ENCODE assay signal across 9 cellular contexts in the genomic region with DNA sequence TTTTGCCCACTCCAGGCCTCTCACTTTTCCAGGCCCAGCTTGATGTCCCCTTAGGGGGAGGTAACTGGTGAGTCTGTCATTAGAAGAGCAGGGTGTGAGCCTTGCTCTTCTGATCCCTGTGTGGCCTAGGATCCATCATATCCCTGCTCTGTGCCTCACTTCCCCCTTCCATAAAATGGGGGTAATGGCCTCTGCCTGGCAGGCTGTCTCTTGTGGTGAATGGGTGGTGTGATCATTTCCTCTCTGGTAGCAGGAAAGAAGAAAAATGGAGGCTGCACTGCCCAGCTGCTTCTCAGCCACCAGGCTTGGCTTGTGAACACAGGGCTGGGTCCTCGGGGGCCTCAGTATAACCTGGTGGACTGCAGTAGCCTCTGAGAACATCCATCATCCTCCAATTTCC. TPM values are rescaled to one million over a fixed set of nuclear protein-coding genes. Genes with fewer than 3 reads are reported as not detected.
DNase-seq lines count a peak whose midpoint lies in the region; ATAC-seq and TF ChIP-seq lines count a peak whose summit lies in the region.
"Had no signal": no experiment of that assay in that cellular context is flagged by ENCODE, and none has a peak within 500 bp of the region (broad histone marks: within the 10 kb centered on the region; RNA-seq: fewer than 3 reads in every experiment).

No MANE protein-coding gene starts in this region.

- TF ChIP-seq EP300 in suprapubic skin (IDR thresholded peaks at IDR 0.05), result no peak

- TF ChIP-seq POLR2A in suprapubic skin (IDR thresholded peaks at IDR 0.05), result no peak

- H2AFZ ChIP-seq in OCI-LY7 (ENCODE audit: low read length), result no peak overlapping the region

- 76% methylated on average over 1 of the region's 1 CpG for WGBS in liver
- 40% methylated on average over 1 of the region's 1 CpG for WGBS in suprapubic skin

- DNase-seq in suprapubic skin (ENCODE audit: low spot score in 2 of 2) (no peak), OCI-LY7 (ENCODE audit: low spot score) (no peak)
- DNase-seq in central memory CD4-positive, alpha-beta T cell, result no peak
- DNase-seq: NCI-H1105 had no signal

- no TSS peak for BruUV-seq in OCI-LY7 (replicated peaks; lab: Mats Ljungman, UMichigan)

- ATAC-seq in HG03045 (IDR thresholded peaks at IDR 0.05; ENCODE audit: unreplicated experiment) (peak; percentile 16), GM18520 (IDR thresholded peaks at IDR 0.05; ENCODE audit: unreplicated experiment) (no peak)

- peaks cover 0 to 14% (median 4%) of the 10 kb centered on the region in 4 donors for H3K4me1 ChIP-seq in liver (ENCODE audit: control insufficient read depth in 4 of 4, insufficient read depth in 4 of 4, low read length in 3 of 4)
- peaks cover 43% of the 10 kb centered on the region for H3K4me1 ChIP-seq in suprapubic skin
- H3K4me1 ChIP-seq in OCI-LY7 (ENCODE audit: insufficient read depth, low read length, poor library complexity, severe bottlenecking), result peaks cover 14% of the 10 kb centered on the region

- no peaks in the 10 kb centered on the region for H3K9me2 ChIP-seq in OCI-LY7 (ENCODE audit: insufficient read depth, low read length)

- H3K79me2 ChIP-seq in OCI-LY7 (ENCODE audit: insufficient read depth, low read depth, low read length), result no peaks in the 10 kb centered on the region

- no peaks in the 10 kb centered on the region for H3K9me3 ChIP-seq in liver (ENCODE audit: control insufficient read depth in 4 of 4, low read length in 3 of 4)
- H3K9me3 ChIP-seq in suprapubic skin, result no peaks in the 10 kb centered on the region
- H3K9me3 ChIP-seq in OCI-LY7 (ENCODE audit: low read length), result no peaks in the 10 kb centered on the region

- H3K27ac ChIP-seq in angular gyrus (ENCODE audit: low read depth, low read length) (peak overlapping the region; percentile 96), liver (ENCODE audit: low read depth in 1 of 2, low read length in 2 of 2) (peak overlapping the region; percentile 36 to 54), suprapubic skin (peak overlapping the region; percentile 5), OCI-LY7 (ENCODE audit: low read depth, low read length, poor library complexity, severe bottlenecking) (no peak overlapping the region)

- intact Hi-C loops in OCI-LY7 (cut with micrococcal nuclease; ENCODE audit: unreplicated experiment), result no loop called here

- H4K20me1 ChIP-seq in OCI-LY7 (ENCODE audit: insufficient read depth, low read length), result no peaks in the 10 kb centered on the region

- TF ChIP-seq CTCF in liver (IDR thresholded peaks at IDR 0.05; ENCODE audit: low read depth, low read length, missing input control) (no peak), suprapubic skin (IDR thresholded peaks at IDR 0.05) (no peak), OCI-LY7 (conservative IDR thresholded peaks at IDR 0.05; ENCODE audit: low read length) (no peak)

- H3K36me3 ChIP-seq in liver (ENCODE audit: control insufficient read depth in 4 of 4, insufficient read depth in 3 of 4, low read depth in 1 of 4, low read length in 3 of 4) (no peaks in the 10 kb centered on the region), suprapubic skin (no peaks in the 10 kb centered on the region), OCI-LY7 (ENCODE audit: insufficient read depth, low read length) (no peaks in the 10 kb centered on the region)

- H3K4me3 ChIP-seq in liver (ENCODE audit: low read depth in 1 of 3, low read length in 3 of 3), result no peak overlapping the region
- peak overlapping the region; percentile 63 for H3K4me3 ChIP-seq in suprapubic skin
- no peak overlapping the region for H3K4me3 ChIP-seq in OCI-LY7 (ENCODE audit: low read depth, low read length, poor library complexity, severe bottlenecking)

- no peak for TF ChIP-seq RAD21 in liver (IDR thresholded peaks at IDR 0.05)

- H3K27me3 ChIP-seq in liver (ENCODE audit: control insufficient read depth in 4 of 4, insufficient read depth in 4 of 4, low read length in 3 of 4), result no peaks in the 10 kb centered on the region
- no peaks in the 10 kb centered on the region for H3K27me3 ChIP-seq in suprapubic skin

- CTCF ChIA-PET in OCI-LY7 (lab: Charles Lee; ENCODE audit: unreplicated experiment), result no interaction called here

- no peak overlapping the region for H3K4me2 ChIP-seq in OCI-LY7 (ENCODE audit: low read length)

- POLR2A ChIA-PET in OCI-LY7 (lab: Charles Lee), result no interaction called here

- no peak overlapping the region for H3K9ac ChIP-seq in liver (ENCODE audit: low read depth in 1 of 2, low read length in 2 of 2)

TF ChIP-seq in liver, 16 proteins besides CTCF, POLR2A, EP300 and RAD21:
- TF ChIP-seq TAF1 (conservative IDR thresholded peaks at IDR 0.05) (no peak), ZBTB33 (IDR thresholded peaks at IDR 0.05) (no peak), FOXA1 (IDR thresholded peaks at IDR 0.05) (no peak), HNF4G (IDR thresholded peaks at IDR 0.05) (no peak), EGR1 (IDR thresholded peaks at IDR 0.05; ENCODE audit: low read depth in 2 of 2) (no peak), GABPA (IDR thresholded peaks at IDR 0.05 in 1 of 2, conservative IDR thresholded peaks at IDR 0.05 in 1 of 2) (no peak), JUND (IDR thresholded peaks at IDR 0.05) (no peak), RXRA (IDR thresholded peaks at IDR 0.05) (no peak), NR2F2 (IDR thresholded peaks at IDR 0.05) (no peak), HNF4A (conservative IDR thresholded peaks at IDR 0.05) (no peak), FOXA2 (IDR thresholded peaks at IDR 0.05) (no peak), SP1 (IDR thresholded peaks at IDR 0.05) (no peak), YY1 (IDR thresholded peaks at IDR 0.05) (no peak)
- TF ChIP-seq, protein P1, sequence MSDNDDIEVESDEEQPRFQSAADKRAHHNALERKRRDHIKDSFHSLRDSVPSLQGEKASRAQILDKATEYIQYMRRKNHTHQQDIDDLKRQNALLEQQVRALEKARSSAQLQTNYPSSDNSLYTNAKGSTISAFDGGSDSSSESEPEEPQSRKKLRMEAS (IDR thresholded peaks at IDR 0.05), result no peak
- TF ChIP-seq, protein P2, sequence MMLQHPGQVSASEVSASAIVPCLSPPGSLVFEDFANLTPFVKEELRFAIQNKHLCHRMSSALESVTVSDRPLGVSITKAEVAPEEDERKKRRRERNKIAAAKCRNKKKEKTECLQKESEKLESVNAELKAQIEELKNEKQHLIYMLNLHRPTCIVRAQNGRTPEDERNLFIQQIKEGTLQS (IDR thresholded peaks at IDR 0.05), result no peak
- TF ChIP-seq, protein P3, sequence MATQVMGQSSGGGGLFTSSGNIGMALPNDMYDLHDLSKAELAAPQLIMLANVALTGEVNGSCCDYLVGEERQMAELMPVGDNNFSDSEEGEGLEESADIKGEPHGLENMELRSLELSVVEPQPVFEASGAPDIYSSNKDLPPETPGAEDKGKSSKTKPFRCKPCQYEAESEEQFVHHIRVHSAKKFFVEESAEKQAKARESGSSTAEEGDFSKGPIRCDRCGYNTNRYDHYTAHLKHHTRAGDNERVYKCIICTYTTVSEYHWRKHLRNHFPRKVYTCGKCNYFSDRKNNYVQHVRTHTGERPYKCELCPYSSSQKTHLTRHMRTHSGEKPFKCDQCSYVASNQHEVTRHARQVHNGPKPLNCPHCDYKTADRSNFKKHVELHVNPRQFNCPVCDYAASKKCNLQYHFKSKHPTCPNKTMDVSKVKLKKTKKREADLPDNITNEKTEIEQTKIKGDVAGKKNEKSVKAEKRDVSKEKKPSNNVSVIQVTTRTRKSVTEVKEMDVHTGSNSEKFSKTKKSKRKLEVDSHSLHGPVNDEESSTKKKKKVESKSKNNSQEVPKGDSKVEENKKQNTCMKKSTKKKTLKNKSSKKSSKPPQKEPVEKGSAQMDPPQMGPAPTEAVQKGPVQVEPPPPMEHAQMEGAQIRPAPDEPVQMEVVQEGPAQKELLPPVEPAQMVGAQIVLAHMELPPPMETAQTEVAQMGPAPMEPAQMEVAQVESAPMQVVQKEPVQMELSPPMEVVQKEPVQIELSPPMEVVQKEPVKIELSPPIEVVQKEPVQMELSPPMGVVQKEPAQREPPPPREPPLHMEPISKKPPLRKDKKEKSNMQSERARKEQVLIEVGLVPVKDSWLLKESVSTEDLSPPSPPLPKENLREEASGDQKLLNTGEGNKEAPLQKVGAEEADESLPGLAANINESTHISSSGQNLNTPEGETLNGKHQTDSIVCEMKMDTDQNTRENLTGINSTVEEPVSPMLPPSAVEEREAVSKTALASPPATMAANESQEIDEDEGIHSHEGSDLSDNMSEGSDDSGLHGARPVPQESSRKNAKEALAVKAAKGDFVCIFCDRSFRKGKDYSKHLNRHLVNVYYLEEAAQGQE (IDR thresholded peaks at IDR 0.05), result no peak
TF ChIP-seq in liver: peak in this region for 0.

RNA-seq across cellular contexts. Expression of gene ARHGEF17, which starts 5.6 kb away (rescaled TPM):
- total RNA-seq in liver, result 10 to 100 TPM in 1 of 2 donors, 1 to 10 TPM in 1; 7.7 to 12.6 TPM
- 1 to 10 TPM; 2.6 to 3.8 TPM for polyA plus RNA-seq in liver
- total RNA-seq in suprapubic skin, result 10 to 100 TPM in 2 of 4 donors, 1 to 10 TPM in 2; 8.3 to 25.0 (median 9.7) TPM
- total RNA-seq in OCI-LY7 (2014; rRNA removed; shearing (Covaris generic)), result 0.19 and 0.21 TPM in 2 replicates
- total RNA-seq in OCI-LY7 (2022), result 0.57 and 1.4 TPM in 2 replicates
- total RNA-seq: T-helper 1 cell treated with Interleukin-12 subunit alpha and Interleukin-12 subunit beta and Interleukin-4 antibody, amounts not matched to agents 30 ng/mL and 1 ng/mL, for 36 hours had no signal

RNA-seq across cellular contexts. Expression of gene P2RY6, which starts 41.5 kb away (rescaled TPM):
- total RNA-seq in liver (under 1 TPM; 0.59 to 0.98 TPM), suprapubic skin (under 1 TPM in 3 of 4 donors, not detected in 1; 0.38 to 0.89 (median 0.38) TPM), OCI-LY7 (2022) (not detected in 2 replicates)
- polyA plus RNA-seq in liver, result 1 to 10 TPM in 1 of 2 donors, under 1 TPM in 1; 0.21 to 1.3 TPM
- not detected in 2 replicates for total RNA-seq in OCI-LY7 (2014; rRNA removed; shearing (Covaris generic))
- total RNA-seq: T-helper 1 cell treated with Interleukin-12 subunit alpha and Interleukin-12 subunit beta and Interleukin-4 antibody, amounts not matched to agents 30 ng/mL and 1 ng/mL, for 36 hours had no signal
